1 cellular context compared by ENCODE assay signal in genomic region chr4:12472082-12472481, GRCh38.
TF ChIP-seq lines count a peak whose summit lies in the region.

No MANE protein-coding gene starts in this region.

TF ChIP-seq in HepG2, 621 proteins besides CTCF, POLR2A, EP300 and RAD21 (continued from another document):
- TF ChIP-seq ARID5B (CRISPR knock-in tag; IDR thresholded peaks at IDR 0.05) (0 out of 2 replicates have a peak, but pooled peaks have one; percentile 25), NR1H2 (CRISPR knock-in tag; IDR thresholded peaks at IDR 0.05; ENCODE audit: borderline replicate concordance, low read depth) (no peak), ZBTB25 (CRISPR knock-in tag; IDR thresholded peaks at IDR 0.05) (no peak)
TF ChIP-seq in HepG2: peak in this region for 3.
